1 cellular context compared by ENCODE assay signal in genomic region chr19:54458648-54459281, GRCh38.
TF ChIP-seq lines count a peak whose summit lies in the region.

No MANE protein-coding gene starts in this region.

TF ChIP-seq in GM23338, 12 proteins besides CTCF, POLR2A, EP300 and RAD21 (continued from another document):
- TF ChIP-seq REST (IDR thresholded peaks at IDR 0.05; ENCODE audit: unreplicated experiment) = no peak
- no peak for TF ChIP-seq CREB1 (CRISPR knock-in tag; IDR thresholded peaks at IDR 0.05; ENCODE audit: low read depth)
- TF ChIP-seq ZNF462 (CRISPR knock-in tag; IDR thresholded peaks at IDR 0.05) = no peak
- TF ChIP-seq ZNF114 (CRISPR knock-in tag; IDR thresholded peaks at IDR 0.05) = no peak
- TF ChIP-seq POLR2AphosphoS5 (IDR thresholded peaks at IDR 0.05; ENCODE audit: low read depth) = no peak
- TF ChIP-seq NANOG (IDR thresholded peaks at IDR 0.05; ENCODE audit: borderline replicate concordance) = no peak
- TF ChIP-seq ETS1 (IDR thresholded peaks at IDR 0.05) = no peak
- no peak for TF ChIP-seq ZNF331 (CRISPR knock-in tag; IDR thresholded peaks at IDR 0.05; ENCODE audit: low read depth)
